Comparison of ENCODE assay signal across 9 cellular contexts in genomic region chr16:3135120-3135715, GRCh38. TPM values are rescaled to one million over a fixed set of nuclear protein-coding genes. Genes with fewer than 3 reads are reported as not detected.
DNase-seq lines count a peak whose midpoint lies in the region; ATAC-seq and TF ChIP-seq lines count a peak whose summit lies in the region.
"Had no signal": no experiment of that assay in that cellular context is flagged by ENCODE, and none has a peak within 500 bp of the region (broad histone marks: within the 10 kb centered on the region; RNA-seq: fewer than 3 reads in every experiment).

No MANE protein-coding gene starts in this region.

- H3K36me3 ChIP-seq in MM.1S (replicated peaks; ENCODE audit: insufficient read depth, low read length) (no peaks in the 10 kb centered on the region; the same call in 1 of the 2 replicates), ectodermal cell (ENCODE audit: control insufficient read depth, insufficient read depth, low read length) (no peaks in the 10 kb centered on the region)

- peak overlapping the region; percentile 86 for H2AFZ ChIP-seq in MM.1S (ENCODE audit: low read length)

- no peak for ATAC-seq in GM21528 (IDR thresholded peaks at IDR 0.05; ENCODE audit: low FRiP score, unreplicated experiment)

- no peaks in the 10 kb centered on the region for H3K9me2 ChIP-seq in MM.1S (replicated peaks; ENCODE audit: insufficient read depth, low read length)

- peaks cover 31% of the 10 kb centered on the region for H3K4me1 Mint-ChIP-seq in neural crest cell

- peak overlapping the region; percentile 84 for H3K4me2 ChIP-seq in MM.1S (ENCODE audit: low read depth, low read length)

- H3K79me2 ChIP-seq in MM.1S (ENCODE audit: low read length) = peaks cover 21% of the 10 kb centered on the region

- peak overlapping the region; percentile 99 for H3K4me3 Mint-ChIP-seq in neural crest cell

- H3K9me3 ChIP-seq in MM.1S (replicated peaks; ENCODE audit: insufficient read depth, low read length) (no peaks in the 10 kb centered on the region), ectodermal cell (ENCODE audit: control insufficient read depth, low read length) (no peaks in the 10 kb centered on the region)

- peak; percentile 26 for DNase-seq in NCI-H748 treated with DMSO at 0.1 percent for 48 hours (lab: John Stamatoyannopoulos, UW)
- DNase-seq in NCI-H748 (lab: John Stamatoyannopoulos, UW; ENCODE audit: unreplicated experiment) = no peak
- no peak for DNase-seq in MM.1S
- DNase-seq in neural crest cell (ENCODE audit: low read depth, low spot score) = no peak
- no peak for DNase-seq in NOMO-1 treated with DMSO at 0.1 percent for 48 hours (lab: John Stamatoyannopoulos, UW; ENCODE audit: unreplicated experiment)
- DNase-seq in NCI-H510A treated with DMSO at 0.1 percent for 48 hours (lab: John Stamatoyannopoulos, UW) = no peak

- peak overlapping the region; percentile 76 for H3K9ac ChIP-seq in MM.1S (ENCODE audit: low read length)

- no peaks in the 10 kb centered on the region for H3K27me3 ChIP-seq in MM.1S (replicated peaks; ENCODE audit: insufficient read depth, low read length)
- no peaks in the 10 kb centered on the region for H3K27me3 ChIP-seq in ectodermal cell (ENCODE audit: control insufficient read depth, insufficient read depth, low read length, poor library complexity, severe bottlenecking)

- no peaks in the 10 kb centered on the region for H3K36me3 Mint-ChIP-seq in neural crest cell (ENCODE audit: low read depth)

- peaks cover 6% of the 10 kb centered on the region for H3F3A ChIP-seq in MM.1S (ENCODE audit: insufficient read depth, low read length)

- H3K4me1 ChIP-seq in MM.1S (ENCODE audit: low read length) (peaks cover 2% of the 10 kb centered on the region; the same call in 1 of the 2 replicates), ectodermal cell (ENCODE audit: control insufficient read depth, insufficient read depth, low read length) (no peaks in the 10 kb centered on the region)

- H3K27me3 Mint-ChIP-seq in neural crest cell (ENCODE audit: low read depth) = no peaks in the 10 kb centered on the region

- no peaks in the 10 kb centered on the region for H4K20me1 ChIP-seq in MM.1S (ENCODE audit: insufficient read depth, low read length)

- H3K4me3 ChIP-seq in MM.1S (ENCODE audit: low read length) = peak overlapping the region; percentile 81
- peak overlapping the region; percentile 64 for H3K4me3 ChIP-seq in ectodermal cell (ENCODE audit: insufficient read depth, low read depth, low read length)

- H3K27ac Mint-ChIP-seq in neural crest cell (ENCODE audit: unreplicated experiment) = peak overlapping the region; percentile 52

- 2% methylated on average over 44 of the region's 44 CpGs for WGBS in ectodermal cell, 2 experiments

- no peak for TF ChIP-seq CTCF in MM.1S (IDR thresholded peaks at IDR 0.05; ENCODE audit: low read length)
- TF ChIP-seq CTCF in neural crest cell (conservative IDR thresholded peaks at IDR 0.05) = no peak

- H3K27ac ChIP-seq in MM.1S (ENCODE audit: low read length) = peak overlapping the region; percentile 54; the same call in 1 of the 2 replicates
- peak overlapping the region; percentile 4 for H3K27ac ChIP-seq in ectodermal cell (ENCODE audit: insufficient read depth, low read depth, low read length, poor library complexity, severe bottlenecking)

- no peaks in the 10 kb centered on the region for H3K9me3 Mint-ChIP-seq in neural crest cell

RNA-seq across cellular contexts. Expression of gene ZNF213, which starts 0.4 kb away (rescaled TPM):
- polyA plus RNA-seq in ectodermal cell (2013, experiment 1 of 4) = 9.6 TPM
- 8.5 TPM for polyA plus RNA-seq in ectodermal cell (2013, experiment 2 of 4)
- 8.9 TPM for polyA plus RNA-seq in ectodermal cell (2013, experiment 3 of 4)
- polyA plus RNA-seq in ectodermal cell (2013, experiment 4 of 4) = 9.2 TPM
- 14.9 and 15.9 TPM in 2 replicates for total RNA-seq in neural crest cell

RNA-seq across cellular contexts. Expression of gene ZNF205, which starts 22.8 kb away (rescaled TPM):
- 19.7 TPM for polyA plus RNA-seq in ectodermal cell (2013, experiment 1 of 4)
- 19.5 TPM for polyA plus RNA-seq in ectodermal cell (2013, experiment 2 of 4)
- 16.9 TPM for polyA plus RNA-seq in ectodermal cell (2013, experiment 3 of 4)
- polyA plus RNA-seq in ectodermal cell (2013, experiment 4 of 4) = 17.8 TPM
- total RNA-seq in neural crest cell = 19.7 and 21.1 TPM in 2 replicates

RNA-seq across cellular contexts. Expression of gene ZSCAN10, which starts 36.1 kb away (rescaled TPM):
- polyA plus RNA-seq in ectodermal cell (2013, experiment 1 of 4) = 8.9 TPM
- 8.2 TPM for polyA plus RNA-seq in ectodermal cell (2013, experiment 2 of 4)
- 9.5 TPM for polyA plus RNA-seq in ectodermal cell (2013, experiment 3 of 4)
- polyA plus RNA-seq in ectodermal cell (2013, experiment 4 of 4) = 10.3 TPM
- not detected in 2 replicates for total RNA-seq in neural crest cell
- total RNA-seq: Daoy had no signal

RNA-seq across cellular contexts. Expression of gene OR1F1, which starts 52.8 kb away (rescaled TPM):
- polyA plus RNA-seq in ectodermal cell (2013, experiment 1 of 4) = not detected
- not detected for polyA plus RNA-seq in ectodermal cell (2013, experiment 2 of 4)
- polyA plus RNA-seq in ectodermal cell (2013, experiment 3 of 4) = not detected
- not detected for polyA plus RNA-seq in ectodermal cell (2013, experiment 4 of 4)
- total RNA-seq in neural crest cell = 0.35 TPM in 1 of 2 replicates, not detected in the other
- total RNA-seq: Daoy had no signal
